18 cellular contexts compared by ENCODE assay signal in the genomic region with DNA sequence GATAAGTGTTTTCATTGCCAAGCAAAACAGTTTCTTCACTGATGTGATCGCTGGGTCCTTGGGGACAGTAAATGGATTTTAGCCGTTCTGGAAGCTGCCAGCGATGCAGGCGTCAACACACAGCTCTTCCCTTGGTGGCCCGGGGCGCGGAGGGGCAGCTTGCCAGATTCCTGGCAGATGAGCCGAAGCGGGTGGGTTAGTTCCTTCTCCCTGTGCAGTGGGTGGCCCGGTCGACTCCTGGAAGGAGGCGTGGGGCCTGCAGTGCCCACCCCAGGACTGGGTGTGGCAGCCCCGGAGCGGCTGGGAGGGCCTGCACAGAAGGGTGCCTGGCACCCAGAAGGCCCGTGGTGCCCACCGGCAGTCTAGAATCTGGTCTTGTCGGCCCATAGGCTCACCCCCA.
DNase-seq lines count a peak whose midpoint lies in the region; ATAC-seq, FAIRE-seq and TF ChIP-seq lines count a peak whose summit lies in the region.
"Had no signal": no experiment of that assay in that cellular context is flagged by ENCODE, and none has a peak within 500 bp of the region (broad histone marks: within the 10 kb centered on the region; RNA-seq: fewer than 3 reads in every experiment).

No MANE protein-coding gene starts in this region.

- H3K27ac Mint-ChIP-seq in neural progenitor cell: no peak overlapping the region
- H3K27ac Mint-ChIP-seq: activated naive CD8-positive, alpha-beta T cell treated with anti-CD3 and anti-CD28 coated beads, Interleukin-2, amount 10 ng/mL, durations not matched to agents 7 days and 5 days; T-helper 17 cell had no signal

- no peaks in the 10 kb centered on the region for H3K9me3 Mint-ChIP-seq in neural progenitor cell
- H3K9me3 Mint-ChIP-seq: activated naive CD8-positive, alpha-beta T cell treated with anti-CD3 and anti-CD28 coated beads, Interleukin-2, amount 10 ng/mL, durations not matched to agents 7 days and 5 days had no signal

- H2AFZ ChIP-seq in neural progenitor cell (replicated peaks): no peak overlapping the region
- H2AFZ ChIP-seq: parathyroid adenoma had no signal

- H3K4me1 ChIP-seq in muscle layer of colon (ENCODE audit: insufficient read depth, low read length) (peaks cover 39% of the 10 kb centered on the region), neural progenitor cell (peaks cover 5% of the 10 kb centered on the region)
- H3K4me1 ChIP-seq: parathyroid adenoma, Peyer's patch had no signal

- DNase-seq in COR-L47 (lab: John Stamatoyannopoulos, UW): peak; percentile 80
- peak; percentile 75 for DNase-seq in NCI-H1436 (lab: John Stamatoyannopoulos, UW)
- peak; percentile 30 for DNase-seq in SHP77 treated with DMSO at 0.1 percent for 48 hours (lab: John Stamatoyannopoulos, UW)
- no peak for DNase-seq in RCC 7860 (ENCODE audit: low spot score)
- DNase-seq in neural progenitor cell (ENCODE audit: low spot score): no peak
- DNase-seq: activated naive CD8-positive, alpha-beta T cell treated with anti-CD3 and anti-CD28 coated beads, Interleukin-2, amount 10 ng/mL, durations not matched to agents 7 days and 5 days; activated T-cell treated with anti-CD3 and anti-CD28 coated beads for 4 hours; cerebellar nuclear complex; mucosa of descending colon; NCI-H526 treated with DMSO at 0.1 percent for 48 hours; Peyer's patch; T-helper 17 cell had no signal

- H3K9me3 ChIP-seq in muscle layer of colon (ENCODE audit: low read length) (no peaks in the 10 kb centered on the region), neural progenitor cell (ENCODE audit: low read depth) (no peaks in the 10 kb centered on the region)
- H3K9me3 ChIP-seq: mucosa of descending colon, Peyer's patch had no signal

- peak overlapping the region; percentile 9 for H3K27ac ChIP-seq in muscle layer of colon (ENCODE audit: low read depth, low read length)
- no peak overlapping the region for H3K27ac ChIP-seq in neural progenitor cell
- H3K27ac ChIP-seq: epithelial cell of prostate, parathyroid adenoma, Peyer's patch had no signal

- H3K27me3 ChIP-seq in muscle layer of colon (ENCODE audit: control insufficient read depth in 1 of 2, insufficient read depth in 2 of 2, low read length in 2 of 2) (no peaks in the 10 kb centered on the region), neural progenitor cell (no peaks in the 10 kb centered on the region)
- H3K27me3 ChIP-seq: Peyer's patch had no signal

- no peak for TF ChIP-seq CTCF in neural progenitor cell (IDR thresholded peaks at IDR 0.05)

- H3K36me3 Mint-ChIP-seq in neural progenitor cell: peaks cover 18% of the 10 kb centered on the region

- ATAC-seq in HG03280 (IDR thresholded peaks at IDR 0.05; ENCODE audit: unreplicated experiment) (no peak), GM18511 (IDR thresholded peaks at IDR 0.05; ENCODE audit: unreplicated experiment) (no peak)
- ATAC-seq: T-helper 17 cell had no signal

- H3F3A ChIP-seq in neural progenitor cell (ENCODE audit: low read depth): peaks cover 9% of the 10 kb centered on the region

- peaks cover 13% of the 10 kb centered on the region for H3K4me1 Mint-ChIP-seq in neural progenitor cell

- H3K9ac ChIP-seq in muscle layer of colon (ENCODE audit: low read length) (no peak overlapping the region), neural progenitor cell (no peak overlapping the region)
- H3K9ac ChIP-seq: parathyroid adenoma had no signal

- peaks cover 2% of the 10 kb centered on the region for H3K79me2 ChIP-seq in neural progenitor cell (ENCODE audit: low read depth)

- no peak overlapping the region for H3K4me3 ChIP-seq in muscle layer of colon (ENCODE audit: low read depth in 1 of 2, low read length in 2 of 2)
- H3K4me3 ChIP-seq in neural progenitor cell: no peak overlapping the region
- H3K4me3 ChIP-seq: mucosa of descending colon, Peyer's patch had no signal

- peaks cover 54% of the 10 kb centered on the region for H4K20me1 ChIP-seq in neural progenitor cell (ENCODE audit: low read depth)

- H3K4me2 ChIP-seq in neural progenitor cell: no peak overlapping the region

- FAIRE-seq in RCC 7860 (lab: Jason Lieb, UNC): no peak
- FAIRE-seq: islet of Langerhans had no signal

- H3K4me3 Mint-ChIP-seq in neural progenitor cell: no peak overlapping the region
- H3K4me3 Mint-ChIP-seq: activated naive CD8-positive, alpha-beta T cell treated with anti-CD3 and anti-CD28 coated beads, Interleukin-2, amount 10 ng/mL, durations not matched to agents 7 days and 5 days; T-helper 17 cell had no signal

- no peaks in the 10 kb centered on the region for H3K27me3 Mint-ChIP-seq in neural progenitor cell (ENCODE audit: insufficient read depth, low read depth)
- H3K27me3 Mint-ChIP-seq: activated naive CD8-positive, alpha-beta T cell treated with anti-CD3 and anti-CD28 coated beads, Interleukin-2, amount 10 ng/mL, durations not matched to agents 7 days and 5 days; T-helper 17 cell had no signal

- H3K36me3 ChIP-seq in muscle layer of colon (ENCODE audit: insufficient read depth, low read length) (peaks cover 40% of the 10 kb centered on the region), neural progenitor cell (no peaks in the 10 kb centered on the region)

Comparison
In these comparisons a context has a peak if more than half of its experiments do, and no peak if none do; other contexts are left out.
1. DNase-seq: peak in COR-L47 (single experiment), NCI-H1436 (single experiment) and SHP77 treated with DMSO at 0.1 percent for 48 hours (single experiment); none in RCC 7860 (single experiment) and neural progenitor cell (single experiment).